Comparison of ENCODE assay signal across 24 cellular contexts in the genomic region with DNA sequence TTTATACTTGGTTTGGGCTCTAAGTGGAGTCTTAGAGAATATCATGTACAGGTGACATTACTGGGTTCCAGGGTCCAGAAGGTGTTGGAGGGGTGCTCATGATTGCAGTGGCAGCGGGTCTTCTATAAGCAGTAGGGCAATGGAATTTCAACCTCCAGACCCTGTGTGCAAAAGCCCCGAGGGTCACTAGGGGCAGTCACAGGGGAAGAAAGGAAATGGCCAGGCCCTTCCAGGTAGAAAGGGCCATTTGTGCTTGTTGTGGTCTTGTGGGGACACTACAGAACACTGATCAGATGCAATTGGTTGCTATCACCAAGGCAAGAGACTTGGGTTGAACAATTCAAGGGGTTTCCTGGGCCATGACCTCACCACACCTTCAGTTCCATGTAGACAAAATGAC.
"Had no signal": no experiment of that assay in that cellular context is flagged by ENCODE, and none has a peak within 500 bp of the region (broad histone marks: within the 10 kb centered on the region; RNA-seq: fewer than 3 reads in every experiment).

No MANE protein-coding gene starts in this region.

- H3K9me3 Mint-ChIP-seq: activated B cell treated with CpG ODN at 0.5 μM for 24 hours; activated CD4-positive, alpha-beta T cell treated with anti-CD3 and anti-CD28 coated beads, Interleukin-2, amount 10 ng/mL, durations not matched to agents 24 days and 14 days; activated naive CD4-positive, alpha-beta T cell treated with anti-CD3 and anti-CD28 coated beads, Interleukin-2, amount 50 U/mL, for 72 hours; activated naive CD8-positive, alpha-beta T cell treated with anti-CD3 and anti-CD28 coated beads, Interleukin-2, amount 50 U/mL, for 24 hours had no signal

- H3K36me3 ChIP-seq: ascending aorta had no signal

- H3K4me2 ChIP-seq: PC-9 had no signal

- H3K27me3 ChIP-seq: ascending aorta, body of pancreas had no signal

- ATAC-seq: activated naive CD4-positive, alpha-beta T cell treated with anti-CD3 and anti-CD28 coated beads, Interleukin-2, amount 50 U/mL, for 72 hours; activated naive CD8-positive, alpha-beta T cell treated with anti-CD3 and anti-CD28 coated beads, Interleukin-2, amount 50 U/mL, for 24 hours; T-helper 17 cell had no signal

- H3K27ac ChIP-seq: ascending aorta, body of pancreas, PC-9 had no signal

- H3K27ac Mint-ChIP-seq: activated B cell treated with CpG ODN at 0.5 μM for 24 hours; activated CD4-positive, alpha-beta T cell treated with anti-CD3 and anti-CD28 coated beads, Interleukin-2, amount 10 ng/mL, durations not matched to agents 24 days and 14 days; activated naive CD4-positive, alpha-beta T cell treated with anti-CD3 and anti-CD28 coated beads, Interleukin-2, amount 50 U/mL, for 72 hours; activated naive CD8-positive, alpha-beta T cell treated with anti-CD3 and anti-CD28 coated beads, Interleukin-2, amount 50 U/mL, for 24 hours; T-helper 17 cell had no signal

- H2AFZ ChIP-seq: PC-9 had no signal

- H3K4me1 Mint-ChIP-seq: activated B cell treated with CpG ODN at 0.5 μM for 24 hours; activated CD4-positive, alpha-beta T cell treated with anti-CD3 and anti-CD28 coated beads, Interleukin-2, amount 10 ng/mL, durations not matched to agents 24 days and 14 days; activated naive CD8-positive, alpha-beta T cell treated with anti-CD3 and anti-CD28 coated beads, Interleukin-2, amount 50 U/mL, for 24 hours had no signal

- H3K4me3 ChIP-seq: ascending aorta, body of pancreas, PC-9 had no signal

- H3K27me3 Mint-ChIP-seq: activated B cell treated with CpG ODN at 0.5 μM for 24 hours; activated naive CD8-positive, alpha-beta T cell treated with anti-CD3 and anti-CD28 coated beads, Interleukin-2, amount 50 U/mL, for 24 hours; T-helper 17 cell had no signal

- H3K9me3 ChIP-seq: ascending aorta, body of pancreas had no signal

- H3K4me3 Mint-ChIP-seq: activated B cell treated with CpG ODN at 0.5 μM for 24 hours; activated CD4-positive, alpha-beta T cell treated with anti-CD3 and anti-CD28 coated beads, Interleukin-2, amount 10 ng/mL, durations not matched to agents 24 days and 14 days; activated naive CD8-positive, alpha-beta T cell treated with anti-CD3 and anti-CD28 coated beads, Interleukin-2, amount 50 U/mL, for 24 hours; T-helper 17 cell had no signal

- H3K36me3 Mint-ChIP-seq: activated naive CD4-positive, alpha-beta T cell treated with anti-CD3 and anti-CD28 coated beads, Interleukin-2, amount 50 U/mL, for 72 hours had no signal

- DNase-seq: activated B cell treated with CpG ODN at 0.5 μM for 24 hours; activated CD4-positive, alpha-beta T cell treated with anti-CD3 and anti-CD28 coated beads for 1 hour; activated CD4-positive, alpha-beta T cell treated with anti-CD3 and anti-CD28 coated beads, Interleukin-2, amount 10 ng/mL, durations not matched to agents 24 days and 14 days; activated CD4-positive, alpha-beta T cell treated with anti-CD3 and anti-CD28 coated beads, Interleukin-2, amount 50 U/mL, for 48 hours; activated naive CD4-positive, alpha-beta T cell treated with Interleukin-2 at 50 U/mL for 16 hours; activated naive CD8-positive, alpha-beta T cell treated with anti-CD3 and anti-CD28 coated beads, Interleukin-2, amount 50 U/mL, for 24 hours; activated T-cell treated with anti-CD3 and anti-CD28 coated beads, Interleukin-2, amount 50 U/mL, for 1 hour; amniotic stem cell; body of pancreas; KG1; NCI-H1048; NCI-H146; NCI-H2081 treated with DMSO at 0.1 percent for 48 hours; NCI-H2171; NCI-H2227 treated with DMSO at 0.1 percent for 48 hours; NCI-H446 treated with DMSO at 0.1 percent for 48 hours; NCI-H524 treated with DMSO at 0.1 percent for 48 hours; NCI-H748 treated with DMSO at 0.1 percent for 48 hours; PC-9; SIG-M5; T-helper 17 cell; T-helper 9 cell had no signal
